In genomic region chr7:72990431-72990913, GRCh38 we compare ENCODE assay signal across 13 cellular contexts. TPM values are rescaled to one million over a fixed set of nuclear protein-coding genes. Genes with fewer than 3 reads are reported as not detected.
A peak's percentile ranks its signal among the peaks of the same experiment; 100 is the strongest.
DNase-seq lines count a peak whose midpoint lies in the region; ATAC-seq, FAIRE-seq and TF ChIP-seq lines count a peak whose summit lies in the region.
"Not testable (repeated sequence)": the region's sequence is repeated elsewhere in the genome, so short reads cannot be mapped to it uniquely, and the experiment has no call there.
"Had no signal": no experiment of that assay in that cellular context is flagged by ENCODE, and none has a peak within 500 bp of the region (broad histone marks: within the 10 kb centered on the region; RNA-seq: fewer than 3 reads in every experiment).

No MANE protein-coding gene starts in this region.

- DNase-seq in A549 (ENCODE audit: low read depth in 1 of 2, low spot score in 1 of 2); IMR-90; WTC11 (ENCODE audit: low spot score); K562 (ENCODE audit: extremely low read depth in 1 of 4, low spot score in 3 of 4); Right ventricle myocardium inferior (ENCODE audit: missing footprints); left colon; mucosa of descending colon; upper lobe of left lung: not testable (repeated sequence)

- no CpG with 5 or more reads among the region's 4 CpGs for WGBS in A549 (ENCODE audit: missing lambda C conversion rate)
- WGBS in IMR-90 (ENCODE audit: extremely low coverage in 2 of 2, insufficient read length in 1 of 2), 2 experiments: no CpG with 5 or more reads among the region's 4 CpGs
- WGBS in K562 (ENCODE audit: insufficient coverage, low coverage, missing lambda C conversion rate): no CpG with 5 or more reads among the region's 4 CpGs
- WGBS in upper lobe of left lung, 2 donors: no CpG with 5 or more reads among the region's 4 CpGs

- H3K4me3 ChIP-seq in A549; IMR-90 (ENCODE audit: insufficient read depth, low read depth, low read length); K562; mucosa of descending colon; upper lobe of left lung: not testable (repeated sequence)

- not testable (repeated sequence) for H3K9ac ChIP-seq in IMR-90 (ENCODE audit: low read depth, low read length); K562 (ENCODE audit: insufficient read depth in 1 of 2, low read depth in 2 of 2, low read length in 2 of 2)

- not testable (repeated sequence) for H3K23ac ChIP-seq in IMR-90 (ENCODE audit: low read depth, low read length)

- not testable (repeated sequence) for H3K79me2 ChIP-seq in K562 (ENCODE audit: control insufficient read depth, insufficient read depth, low read length)

- not testable (repeated sequence) for H4K5ac ChIP-seq in IMR-90 (ENCODE audit: low read depth, low read length)

- CTCF ChIA-PET in A549 (lab: Yijun Ruan, JAX); IMR-90 (lab: Yijun Ruan, JAX); WTC11 (lab: Charles Lee); K562 (lab: Yijun Ruan, JAX; ENCODE audit: low intra/inter-chr PET ratio): not testable (repeated sequence)

- H3K4me1 Mint-ChIP-seq in WTC11: not testable (repeated sequence)

- BruUV-seq in IMR-90 (replicated peaks; lab: Mats Ljungman, UMichigan); K562 (replicated peaks; lab: Mats Ljungman, UMichigan): not testable (repeated sequence)

- not testable (repeated sequence) for H3K14ac ChIP-seq in IMR-90 (replicated peaks; ENCODE audit: low read depth, low read length)

- in situ Hi-C loops in IMR-90 (cut with MboI; ENCODE audit: low sequenced_read_pairs): not testable (repeated sequence)
- in situ Hi-C loops in K562 (cut with MboI): loop anchor here (5.0 kb wide), 1 partner anchor 292 kb away; no protein-coding TSS in a partner anchor

- H3K4me2 ChIP-seq in A549; IMR-90 (ENCODE audit: low read depth, low read length); K562 (ENCODE audit: insufficient read depth, low read length): not testable (repeated sequence)

- H3K79me1 ChIP-seq in IMR-90 (ENCODE audit: low read depth in 1 of 2, low read length in 2 of 2): not testable (repeated sequence)

- intact Hi-C loops in IMR-90 (cut with micrococcal nuclease); K562 (cut with micrococcal nuclease); Right ventricle myocardium inferior (cut with DNase I); left colon (cut with DNase I, micrococcal nuclease); mucosa of descending colon (cut with DNase I, micrococcal nuclease): not testable (repeated sequence)

- not testable (repeated sequence) for H2AK5ac ChIP-seq in IMR-90 (ENCODE audit: low read depth, low read length)

- not testable (repeated sequence) for H4K20me1 ChIP-seq in IMR-90 (ENCODE audit: insufficient read depth, low read length); K562 (replicated peaks; ENCODE audit: control insufficient read depth, insufficient read depth, low read length)

- not testable (repeated sequence) for TF ChIP-seq EP300 in A549 (IDR thresholded peaks at IDR 0.05); K562 (IDR thresholded peaks at IDR 0.05; ENCODE audit: low read length); upper lobe of left lung (IDR thresholded peaks at IDR 0.05)

- not testable (repeated sequence) for TF ChIP-seq POLR2A in A549 (IDR thresholded peaks at IDR 0.05; ENCODE audit: low read length); IMR-90 (IDR thresholded peaks at IDR 0.05; ENCODE audit: low read depth, low read length); K562 (conservative IDR thresholded peaks at IDR 0.05); upper lobe of left lung (IDR thresholded peaks at IDR 0.05)

- TF ChIP-seq RAD21 in A549 (conservative IDR thresholded peaks at IDR 0.05 in 1 of 2, IDR thresholded peaks at IDR 0.05 in 1 of 2); IMR-90 (IDR thresholded peaks at IDR 0.05; ENCODE audit: low read length); K562 (CRISPR knock-in tag; conservative IDR thresholded peaks at IDR 0.05 in 1 of 2, IDR thresholded peaks at IDR 0.05 in 1 of 2): not testable (repeated sequence)

- H3K27me3 Mint-ChIP-seq in WTC11 (ENCODE audit: low read depth): not testable (repeated sequence)

- not testable (repeated sequence) for H3K56ac ChIP-seq in IMR-90 (ENCODE audit: extremely low read depth, insufficient read depth, low read length)

- H2BK120ac ChIP-seq in IMR-90 (ENCODE audit: low read depth, low read length): not testable (repeated sequence)

- H3K27ac ChIP-seq in A549; K562 (ENCODE audit: extremely low read depth, low read depth, low read length); upper lobe of left lung: not testable (repeated sequence)
- H3K27ac ChIP-seq in IMR-90 (ENCODE audit: insufficient read depth, low read length): peak overlapping the region; percentile 29; the same call in 1 of the 2 replicates

- H3K27me3 ChIP-seq in IMR-90 (ENCODE audit: control insufficient read depth, insufficient read depth, low read length); K562 (ENCODE audit: control insufficient read depth in 2 of 2, insufficient read depth in 2 of 2, low read length in 2 of 2); upper lobe of left lung: not testable (repeated sequence)

- not testable (repeated sequence) for H2BK20ac ChIP-seq in IMR-90 (ENCODE audit: low read depth, low read length)

- not testable (repeated sequence) for H3K4me1 ChIP-seq in A549; IMR-90 (ENCODE audit: control insufficient read depth, insufficient read depth, low read length); K562 (replicated peaks in 1 of 2; ENCODE audit: control insufficient read depth in 2 of 2, insufficient read depth in 2 of 2, low read length in 2 of 2); mucosa of descending colon (ENCODE audit: low read depth); upper lobe of left lung

- not testable (repeated sequence) for H2BK15ac ChIP-seq in IMR-90 (ENCODE audit: low read depth, low read length)

- H3K9me1 ChIP-seq in IMR-90 (ENCODE audit: insufficient read depth, low read length); K562 (ENCODE audit: control insufficient read depth, insufficient read depth, low read length): not testable (repeated sequence)

- not testable (repeated sequence) for H2BK5ac ChIP-seq in IMR-90 (ENCODE audit: low read depth, low read length, poor library complexity, severe bottlenecking)

- not testable (repeated sequence) for H2AK9ac ChIP-seq in IMR-90 (replicated peaks; ENCODE audit: low read depth, low read length, poor library complexity)

- H3K27ac Mint-ChIP-seq in WTC11: not testable (repeated sequence)

- ATAC-seq in A549 (peak; percentile 49 to 58), WTC11 (peak; percentile 57), K562 (peak; percentile 62), Right ventricle myocardium inferior (peak; percentile 6), left colon (peak; percentile 12), mucosa of descending colon (peak; percentile 31), upper lobe of left lung (ENCODE audit: low FRiP score in 2 of 2) (peak; percentile 17 to 61)
- ATAC-seq in IMR-90 (ENCODE audit: low read depth): not testable (repeated sequence)

- not testable (repeated sequence) for H3K36me3 ChIP-seq in IMR-90 (ENCODE audit: control insufficient read depth, insufficient read depth, low read length); K562 (ENCODE audit: control insufficient read depth, insufficient read depth, low read length); mucosa of descending colon (ENCODE audit: low read depth); upper lobe of left lung

- POLR2A ChIA-PET in A549 (lab: Yijun Ruan, JAX); IMR-90 (lab: Charles Lee; ENCODE audit: unreplicated experiment); WTC11 (lab: Charles Lee); K562 (lab: Yijun Ruan, JAX): not testable (repeated sequence)

- not testable (repeated sequence) for H3K9me3 Mint-ChIP-seq in WTC11

- H3K18ac ChIP-seq in IMR-90 (ENCODE audit: low read depth, low read length): not testable (repeated sequence)

- not testable (repeated sequence) for FAIRE-seq in A549 (lab: Jason Lieb, UNC); K562 (lab: Jason Lieb, UNC)

- not testable (repeated sequence) for TF ChIP-seq CTCF in A549 (IDR thresholded peaks at IDR 0.05); IMR-90 (conservative IDR thresholded peaks at IDR 0.05; ENCODE audit: low read depth, low read length); WTC11 (IDR thresholded peaks at IDR 0.05); K562 (IDR thresholded peaks at IDR 0.05 in 2 of 3, conservative IDR thresholded peaks at IDR 0.05 in 1 of 3; ENCODE audit: insufficient read depth in 2 of 3, low read depth in 1 of 3, low read length in 3 of 3); mucosa of descending colon (IDR thresholded peaks at IDR 0.05); upper lobe of left lung (IDR thresholded peaks at IDR 0.05)

- H3K4me3 Mint-ChIP-seq in WTC11: not testable (repeated sequence)

- not testable (repeated sequence) for H3K4ac ChIP-seq in IMR-90 (ENCODE audit: low read depth, low read length)

- H4K8ac ChIP-seq in IMR-90 (ENCODE audit: low read depth in 2 of 2, low read length in 2 of 2): not testable (repeated sequence)

- H3K36me3 Mint-ChIP-seq in WTC11: not testable (repeated sequence)

- not testable (repeated sequence) for H4K91ac ChIP-seq in IMR-90 (ENCODE audit: insufficient read depth, low read depth, low read length)

- not testable (repeated sequence) for H2AFZ ChIP-seq in IMR-90 (replicated peaks; ENCODE audit: low read length, poor library complexity); K562 (ENCODE audit: low read depth, low read length)

- H3K9me3 ChIP-seq in A549; IMR-90 (ENCODE audit: control insufficient read depth, insufficient read depth, low read length); K562 (replicated peaks; ENCODE audit: control insufficient read depth, insufficient read depth, low read depth, low read length); mucosa of descending colon; upper lobe of left lung: not testable (repeated sequence)

- dilution Hi-C loops in IMR-90 (cut with HindIII; ENCODE audit: low sequenced_read_pairs, unreplicated experiment): not testable (repeated sequence)

RNA-seq across cellular contexts. Expression of gene TRIM74, which starts 21.2 kb away (rescaled TPM):
- polyA plus RNA-seq in A549 (2011; rRNA removed): 0.21 TPM in 1 of 2 replicates, not detected in the other
- 0.09 TPM in 1 of 2 replicates, not detected in the other for polyA plus RNA-seq in A549 (2012; cell fraction: cytosol; rRNA removed)
- polyA plus RNA-seq in A549 (2012; cell fraction: nucleus; rRNA removed): 1.4 and 2.1 TPM in 2 replicates
- 0.38 to 0.76 TPM (median 0.62 TPM) in 3 replicates for polyA plus RNA-seq in A549 (2017; fragmentation: RNase III; extraction: RNeasy Plus Mini Kit Qiagen cat#74134 plus additional on column Dnase treatment)
- not detected in 2 replicates for polyA minus RNA-seq in A549 (2011; rRNA and poly(A)+ RNA removed)
- not detected in 2 replicates for total RNA-seq in IMR-90 (2012; rRNA removed)
- 0.11 and 0.17 TPM in 2 replicates for polyA plus RNA-seq in IMR-90 (2012; rRNA removed)
- polyA plus RNA-seq in IMR-90 (2012; cell fraction: cytosol; rRNA removed): 0.03 and 0.04 TPM in 2 replicates
- polyA plus RNA-seq in IMR-90 (2012; cell fraction: nucleus; rRNA removed; ENCODE audit: low replicate concordance): 0.52 and 0.57 TPM in 2 replicates
- 0.15 to 0.60 TPM (median 0.30 TPM) in 3 replicates for total RNA-seq in WTC11 (2021)
- not detected in 2 replicates for total RNA-seq in K562 (2011; cell fraction: chromatin; rRNA removed; ENCODE audit: low replicate concordance)
- not detected in 2 replicates for total RNA-seq in K562 (2011; cell fraction: nucleolus; rRNA removed)
- not detected in 2 replicates for total RNA-seq in K562 (2011; cell fraction: nucleoplasm; rRNA removed)
- total RNA-seq in K562 (2014; rRNA removed): not detected in 2 replicates
- not detected in 2 replicates for total RNA-seq in K562 (2014; rRNA removed; fragmentation: Illumina TruSeq; extraction: Trizol)
- not detected in 2 replicates for total RNA-seq in K562 (2015; rRNA removed; fragmentation: Illumina TruSeq; extraction: Trizol)
- not detected in 2 replicates for total RNA-seq in K562 (2021)
- not detected in 2 replicates for polyA plus RNA-seq in K562 (2011; rRNA removed)
- not detected in 2 replicates for polyA plus RNA-seq in K562 (2011; cell fraction: cytosol; rRNA removed)
- polyA plus RNA-seq in K562 (2011; cell fraction: nucleus; rRNA removed): 0.18 TPM in 1 of 2 replicates, not detected in the other
- polyA plus RNA-seq in K562 (2012): 0.58 TPM in 1 of 2 replicates, not detected in the other
- not detected in 2 replicates for polyA plus RNA-seq in K562 (2014; fragmentation: Illumina TruSeq; extraction: Trizol)
- not detected for polyA plus RNA-seq in K562 (2014; fragmentation: Nextera tagmentation; extraction: Ambion mirVana)
- not detected in 2 replicates for polyA plus RNA-seq in K562 (2014; rRNA removed)
- polyA minus RNA-seq in K562 (2011; rRNA and poly(A)+ RNA removed): not detected in 2 replicates
- polyA minus RNA-seq in K562 (2011; cell fraction: cytosol; rRNA and poly(A)+ RNA removed): not detected in 2 replicates
- not detected in 2 replicates for polyA minus RNA-seq in K562 (2011; cell fraction: nucleus; rRNA and poly(A)+ RNA removed)
- 0.81 TPM for total RNA-seq in Right ventricle myocardium inferior
- total RNA-seq in left colon: under 1 TPM in 1 of 2 donors, not detected in 1; 0.58 TPM
- total RNA-seq in mucosa of descending colon: under 1 TPM; 0.43 to 0.95 (median 0.90) TPM
- total RNA-seq in upper lobe of left lung: 1 to 10 TPM in 2 of 6 donors, under 1 TPM in 1, not detected in 3; 0.60 to 9.4 (median 1.2) TPM
- total RNA-seq: A673, H7 had no signal
- polyA plus RNA-seq: AG04450, CD14-positive monocyte had no signal

RNA-seq across cellular contexts. Expression of gene SPDYE8, which starts 39.1 kb away (rescaled TPM):
- not detected in 2 replicates for polyA plus RNA-seq in A549 (2011; rRNA removed)
- polyA plus RNA-seq in A549 (2012; cell fraction: cytosol; rRNA removed): not detected in 2 replicates
- 0.07 TPM in 1 of 2 replicates, not detected in the other for polyA plus RNA-seq in A549 (2012; cell fraction: nucleus; rRNA removed)
- not detected in 3 replicates for polyA plus RNA-seq in A549 (2017; fragmentation: RNase III; extraction: RNeasy Plus Mini Kit Qiagen cat#74134 plus additional on column Dnase treatment)
- not detected in 2 replicates for polyA minus RNA-seq in A549 (2011; rRNA and poly(A)+ RNA removed)
- not detected in 2 replicates for total RNA-seq in IMR-90 (2012; rRNA removed)
- not detected in 2 replicates for polyA plus RNA-seq in IMR-90 (2012; rRNA removed)
- not detected in 2 replicates for polyA plus RNA-seq in IMR-90 (2012; cell fraction: cytosol; rRNA removed)
- polyA plus RNA-seq in IMR-90 (2012; cell fraction: nucleus; rRNA removed; ENCODE audit: low replicate concordance): 0.09 and 0.33 TPM in 2 replicates
- total RNA-seq in WTC11 (2021): not detected in 3 replicates
- total RNA-seq in K562 (2011; cell fraction: chromatin; rRNA removed; ENCODE audit: low replicate concordance): not detected in 2 replicates
- not detected in 2 replicates for total RNA-seq in K562 (2011; cell fraction: nucleolus; rRNA removed)
- total RNA-seq in K562 (2011; cell fraction: nucleoplasm; rRNA removed): not detected in 2 replicates
- not detected in 2 replicates for total RNA-seq in K562 (2014; rRNA removed)
- not detected in 2 replicates for total RNA-seq in K562 (2014; rRNA removed; fragmentation: Illumina TruSeq; extraction: Trizol)
- not detected in 2 replicates for total RNA-seq in K562 (2015; rRNA removed; fragmentation: Illumina TruSeq; extraction: Trizol)
- not detected in 2 replicates for total RNA-seq in K562 (2021)
- not detected in 2 replicates for polyA plus RNA-seq in K562 (2011; rRNA removed)
- not detected in 2 replicates for polyA plus RNA-seq in K562 (2011; cell fraction: cytosol; rRNA removed)
- not detected in 2 replicates for polyA plus RNA-seq in K562 (2011; cell fraction: nucleus; rRNA removed)
- 0.09 and 0.15 TPM in 2 replicates for polyA plus RNA-seq in K562 (2012)
- polyA plus RNA-seq in K562 (2014; fragmentation: Illumina TruSeq; extraction: Trizol): not detected in 2 replicates
- under 1 TPM; 0.03 to 0.10 TPM for polyA plus RNA-seq in K562 (2014; fragmentation: Nextera tagmentation; extraction: Ambion mirVana)
- not detected in 2 replicates for polyA plus RNA-seq in K562 (2014; rRNA removed)
- polyA minus RNA-seq in K562 (2011; rRNA and poly(A)+ RNA removed): not detected in 2 replicates
- not detected in 2 replicates for polyA minus RNA-seq in K562 (2011; cell fraction: cytosol; rRNA and poly(A)+ RNA removed)
- polyA minus RNA-seq in K562 (2011; cell fraction: nucleus; rRNA and poly(A)+ RNA removed): not detected in 2 replicates
- not detected for total RNA-seq in Right ventricle myocardium inferior
- total RNA-seq in left colon: not detected
- total RNA-seq in mucosa of descending colon: not detected
- total RNA-seq in upper lobe of left lung: not detected
- total RNA-seq: A673; CD4-positive, alpha-beta memory T cell; H7 had no signal
- polyA plus RNA-seq: CD14-positive monocyte had no signal
